Comparison of ENCODE assay signal across 1 cellular context in genomic region chr19:40663712-40664692, GRCh38.
A peak's percentile ranks its signal among the peaks of the same experiment; 100 is the strongest.
TF ChIP-seq lines count a peak whose summit lies in the region.

No MANE protein-coding gene starts in this region.

TF ChIP-seq in HEK293, 187 proteins besides CTCF, POLR2A, EP300 and RAD21 (continued from another document and continues in another):
- TF ChIP-seq TRIM28 (IDR thresholded peaks at IDR 0.05; ENCODE audit: borderline replicate concordance, low read length) = no peak
- TF ChIP-seq ZNF302 (tag by site-specific recombination; IDR thresholded peaks at IDR 0.05; ENCODE audit: low read depth) = no peak
- TF ChIP-seq ZNF211 (tag by site-specific recombination; IDR thresholded peaks at IDR 0.05; ENCODE audit: low read depth) = no peak
- no peak for TF ChIP-seq ZNF433 (tag by site-specific recombination; IDR thresholded peaks at IDR 0.05; ENCODE audit: low read depth)
- peak; percentile 5; the same call in 1 of the 2 replicates for TF ChIP-seq ZNF548 (tag by site-specific recombination; IDR thresholded peaks at IDR 0.05)
- no peak for TF ChIP-seq ZSCAN4 (tag by site-specific recombination; IDR thresholded peaks at IDR 0.05)
- no peak for TF ChIP-seq ZNF664 (tag by site-specific recombination; IDR thresholded peaks at IDR 0.05)
- TF ChIP-seq ZBTB17 (tag by site-specific recombination; IDR thresholded peaks at IDR 0.05) = peak; percentile 40
- no peak for TF ChIP-seq ZNF530 (tag by site-specific recombination; IDR thresholded peaks at IDR 0.05; ENCODE audit: low read depth)
- TF ChIP-seq ZNF23 (tag by site-specific recombination; IDR thresholded peaks at IDR 0.05; ENCODE audit: borderline replicate concordance) = no peak
- TF ChIP-seq ZNF639 (tag by site-specific recombination; IDR thresholded peaks at IDR 0.05) = no peak
- TF ChIP-seq ZFHX2 (tag by site-specific recombination; conservative IDR thresholded peaks at IDR 0.05) = peak; percentile 70
- TF ChIP-seq PBX3 (CRISPR knock-in tag; IDR thresholded peaks at IDR 0.05) = peak; percentile 58; the same call in 1 of the 2 replicates
- TF ChIP-seq GLIS1 (tag by site-specific recombination; IDR thresholded peaks at IDR 0.05) = no peak
- peak; percentile 13 for TF ChIP-seq ZIC2 (tag by site-specific recombination; IDR thresholded peaks at IDR 0.05)
- no peak for TF ChIP-seq ZNF121 (tag by site-specific recombination; IDR thresholded peaks at IDR 0.05)
- no peak for TF ChIP-seq ZNF354C (tag by site-specific recombination; IDR thresholded peaks at IDR 0.05; ENCODE audit: borderline replicate concordance, low read depth)
- TF ChIP-seq KLF16 (tag by site-specific recombination; IDR thresholded peaks at IDR 0.05) = no peak
- TF ChIP-seq ZBTB8A (tag by site-specific recombination; IDR thresholded peaks at IDR 0.05) = no peak
- no peak for TF ChIP-seq ZNF292 (tag by site-specific recombination; IDR thresholded peaks at IDR 0.05; ENCODE audit: borderline replicate concordance, low read depth)
- peak; percentile 36; the same call in 1 of the 2 replicates for TF ChIP-seq ZFP37 (tag by site-specific recombination; IDR thresholded peaks at IDR 0.05)
- TF ChIP-seq ZNF426 (tag by site-specific recombination; IDR thresholded peaks at IDR 0.05) = no peak
- no peak for TF ChIP-seq KLF1 (tag by site-specific recombination; IDR thresholded peaks at IDR 0.05)
- no peak for TF ChIP-seq ZNF324 (tag by site-specific recombination; IDR thresholded peaks at IDR 0.05)
- TF ChIP-seq ZNF146 (tag by site-specific recombination; IDR thresholded peaks at IDR 0.05) = no peak
- TF ChIP-seq ZNF645 (tag by site-specific recombination; IDR thresholded peaks at IDR 0.05) = no peak
- no peak for TF ChIP-seq REPIN1 (tag by site-specific recombination; IDR thresholded peaks at IDR 0.05; ENCODE audit: low read depth)
- TF ChIP-seq ZBTB44 (tag by site-specific recombination; IDR thresholded peaks at IDR 0.05) = no peak
- TF ChIP-seq ZNF747 (tag by site-specific recombination; IDR thresholded peaks at IDR 0.05) = no peak
- TF ChIP-seq WT1 (tag by site-specific recombination; IDR thresholded peaks at IDR 0.05) = no peak; the same call in 1 of the 2 replicates
- TF ChIP-seq BCL6B (tag by site-specific recombination; IDR thresholded peaks at IDR 0.05) = no peak
- TF ChIP-seq TSHZ1 (tag by site-specific recombination; IDR thresholded peaks at IDR 0.05; ENCODE audit: borderline replicate concordance) = no peak
- no peak for TF ChIP-seq ZNF155 (tag by site-specific recombination; IDR thresholded peaks at IDR 0.05)
- TF ChIP-seq SP3 (tag by site-specific recombination; IDR thresholded peaks at IDR 0.05) = no peak
- 0 out of 2 replicates have a peak, but pooled peaks have one; percentile 17 for TF ChIP-seq ZEB2 (tag by site-specific recombination; IDR thresholded peaks at IDR 0.05)
- peak; percentile 55; the same call in 1 of the 2 replicates for TF ChIP-seq ZNF366 (tag by site-specific recombination; conservative IDR thresholded peaks at IDR 0.05)
- no peak for TF ChIP-seq ZBTB11 (tag by site-specific recombination; conservative IDR thresholded peaks at IDR 0.05; ENCODE audit: low read depth)
- TF ChIP-seq ZNF518A (tag by site-specific recombination; conservative IDR thresholded peaks at IDR 0.05; ENCODE audit: low read depth) = no peak
